ENCODE assay signal across 26 cellular contexts in the genomic region with DNA sequence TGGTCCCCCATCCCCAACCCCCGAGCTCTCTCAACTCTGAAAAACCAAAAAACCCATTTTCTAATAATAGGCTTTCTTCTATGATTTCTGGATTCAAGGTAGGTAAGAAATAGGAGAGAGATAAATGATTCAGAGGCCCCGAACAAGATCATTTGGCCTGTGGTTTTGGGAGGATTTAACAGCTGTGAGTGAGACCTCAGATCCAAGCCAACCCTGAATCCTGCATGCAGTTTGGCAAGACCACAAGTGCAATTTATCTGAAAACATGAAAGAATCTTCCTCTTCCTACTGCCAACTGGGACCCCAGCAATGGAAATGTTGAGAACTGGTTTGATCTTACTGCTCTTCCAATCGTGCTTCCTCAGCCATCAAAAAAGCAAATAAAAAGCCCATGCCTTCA.
A peak's percentile ranks its signal among the peaks of the same experiment; 100 is the strongest.
DNase-seq lines count a peak whose midpoint lies in the region; ATAC-seq and TF ChIP-seq lines count a peak whose summit lies in the region.
"Had no signal": no experiment of that assay in that cellular context is flagged by ENCODE, and none has a peak within 500 bp of the region (broad histone marks: within the 10 kb centered on the region; RNA-seq: fewer than 3 reads in every experiment).

No MANE protein-coding gene starts in this region.

- H3K79me2 ChIP-seq in GM23248 (ENCODE audit: insufficient read depth): no peaks in the 10 kb centered on the region
- H3K79me2 ChIP-seq in smooth muscle cell (ENCODE audit: low read depth): no peaks in the 10 kb centered on the region

- no peaks in the 10 kb centered on the region for H3K9me2 ChIP-seq in GM23248 (ENCODE audit: insufficient read depth)

- H3K36me3 ChIP-seq in GM23248 (ENCODE audit: low read depth) (no peaks in the 10 kb centered on the region), smooth muscle cell (ENCODE audit: low read depth) (no peaks in the 10 kb centered on the region)
- H3K36me3 ChIP-seq: BE2C, esophagus muscularis mucosa, lower lobe of right lung, ovary, sigmoid colon, transverse colon had no signal

- no peak overlapping the region for H3K27ac ChIP-seq in GM23248
- peak overlapping the region; percentile 68 for H3K27ac ChIP-seq in smooth muscle cell (ENCODE audit: low read depth)
- H3K27ac ChIP-seq: esophagus muscularis mucosa, KMS-11, lower lobe of right lung, sigmoid colon, transverse colon had no signal

- in situ Hi-C loops in GM23248 (cut with MboI): no loop called here

- CTCF ChIA-PET in WTC11 (lab: Charles Lee): interaction anchor here (0.8 kb wide), 1 partner anchor 11 kb away, joined by 3 read pairs; no protein-coding TSS in a partner anchor

- H3K27me3 ChIP-seq in GM23248 (replicated peaks; ENCODE audit: insufficient read depth) (no peaks in the 10 kb centered on the region), smooth muscle cell (ENCODE audit: low read depth) (no peaks in the 10 kb centered on the region)
- H3K27me3 ChIP-seq: BE2C, esophagus muscularis mucosa, ovary, sigmoid colon, transverse colon had no signal

- H3K4me2 ChIP-seq in GM23248 (ENCODE audit: unreplicated experiment) (no peak overlapping the region), smooth muscle cell (peak overlapping the region; percentile 77)
- H3K4me2 ChIP-seq: KMS-11 had no signal

- no peaks in the 10 kb centered on the region for H4K20me1 ChIP-seq in GM23248 (ENCODE audit: insufficient read depth)
- no peaks in the 10 kb centered on the region for H4K20me1 ChIP-seq in smooth muscle cell (ENCODE audit: low read depth)

- no peaks in the 10 kb centered on the region for H3K9me3 ChIP-seq in GM23248 (ENCODE audit: low read depth)
- no peaks in the 10 kb centered on the region for H3K9me3 ChIP-seq in smooth muscle cell (replicated peaks; ENCODE audit: low read depth)
- H3K9me3 ChIP-seq: BE2C, esophagus muscularis mucosa, lower lobe of right lung, ovary, sigmoid colon, transverse colon had no signal

- POLR2A ChIA-PET in WTC11 (lab: Charles Lee): no interaction called here

- no peak overlapping the region for H2AFZ ChIP-seq in GM23248
- no peak overlapping the region for H2AFZ ChIP-seq in smooth muscle cell (ENCODE audit: low read depth)

- TF ChIP-seq CTCF in WTC11 (IDR thresholded peaks at IDR 0.05) (no peak), fibroblast of villous mesenchyme (IDR thresholded peaks at IDR 0.05; ENCODE audit: insufficient read depth, low read depth, low read length) (no peak), smooth muscle cell (IDR thresholded peaks at IDR 0.05; ENCODE audit: borderline replicate concordance, insufficient read depth, poor library complexity, severe bottlenecking) (no peak)

- H3K9me3 Mint-ChIP-seq in WTC11: peaks cover 7% of the 10 kb centered on the region; the same call in 1 of the 2 replicates
- H3K9me3 Mint-ChIP-seq: stimulated activated naive CD8-positive, alpha-beta T cell treated with anti-CD3 and anti-CD28 coated beads, Interleukin-15, Interleukin-2, amounts not matched to agents 100 ng/mL and 50 ng/mL, for 24 hours had no signal

- H3K27me3 Mint-ChIP-seq in WTC11 (ENCODE audit: low read depth): no peaks in the 10 kb centered on the region; the same call in 1 of the 2 replicates
- H3K27me3 Mint-ChIP-seq: stimulated activated naive CD8-positive, alpha-beta T cell treated with anti-CD3 and anti-CD28 coated beads, Interleukin-15, Interleukin-2, amounts not matched to agents 100 ng/mL and 50 ng/mL, for 24 hours had no signal

- peaks cover 17% of the 10 kb centered on the region for H3K4me1 ChIP-seq in GM23248 (ENCODE audit: insufficient read depth)
- no peaks in the 10 kb centered on the region for H3K4me1 ChIP-seq in smooth muscle cell (ENCODE audit: low read depth)
- H3K4me1 ChIP-seq: esophagus muscularis mucosa, lower lobe of right lung, transverse colon had no signal

- DNase-seq in GM23248 (peak; percentile 41), WTC11 (ENCODE audit: low spot score) (no peak), fibroblast of villous mesenchyme (ENCODE audit: low read depth) (peak; percentile 50), smooth muscle cell (lab: John Stamatoyannopoulos, UW; ENCODE audit: unreplicated experiment) (no peak), RKO (ENCODE audit: low spot score) (no peak), NCI-H2171 (lab: John Stamatoyannopoulos, UW) (no peak)
- DNase-seq: activated CD8-positive, alpha-beta memory T cell treated with anti-CD3 and anti-CD28 coated beads, Interleukin-2, amount 50 U/mL, for 48 hours; activated effector memory CD4-positive, alpha-beta T cell treated with anti-CD3 and anti-CD28 coated beads, Interleukin-2, amount 50 U/mL, for 16 hours; amygdala; BE2C; Calu3; cerebellar nuclear complex; effector CD8-positive, alpha-beta T cell; lower lobe of right lung; NCI-H2107; NCI-H524 treated with DMSO at 0.1 percent for 48 hours; ovary; sigmoid colon; T-helper 1 cell; transverse colon had no signal

- 33 to 36% methylated on average over 3 of the region's 3 CpGs for WGBS in GM23248 (ENCODE audit: low coverage in 1 of 2, low lambda C conversion rate in 2 of 2, missing lambda C conversion rate in 2 of 2), 2 experiments
- 12% methylated on average over 3 of the region's 3 CpGs for WGBS in smooth muscle cell (ENCODE audit: low lambda C conversion rate)

- H3K36me3 Mint-ChIP-seq in WTC11: no peaks in the 10 kb centered on the region

- ATAC-seq in WTC11 (no peak), GM18511 (IDR thresholded peaks at IDR 0.05; ENCODE audit: unreplicated experiment) (no peak), GM21360 (IDR thresholded peaks at IDR 0.05; ENCODE audit: unreplicated experiment) (no peak)
- ATAC-seq: lower lobe of right lung, Right ventricle myocardium inferior had no signal

- H3K27ac Mint-ChIP-seq in WTC11: peak overlapping the region; percentile 26; the same call in 1 of the 2 replicates
- H3K27ac Mint-ChIP-seq: stimulated activated naive CD8-positive, alpha-beta T cell treated with anti-CD3 and anti-CD28 coated beads, Interleukin-15, Interleukin-2, amounts not matched to agents 100 ng/mL and 50 ng/mL, for 24 hours had no signal

- H3K4me3 ChIP-seq in GM23248 (no peak overlapping the region), fibroblast of villous mesenchyme (ENCODE audit: low read depth, low read length) (no peak overlapping the region), smooth muscle cell (no peak overlapping the region)
- H3K4me3 ChIP-seq: esophagus muscularis mucosa, lower lobe of right lung, ovary, sigmoid colon, transverse colon had no signal

- H3K4me3 Mint-ChIP-seq in WTC11: no peak overlapping the region
- H3K4me3 Mint-ChIP-seq: stimulated activated naive CD8-positive, alpha-beta T cell treated with anti-CD3 and anti-CD28 coated beads, Interleukin-15, Interleukin-2, amounts not matched to agents 100 ng/mL and 50 ng/mL, for 24 hours had no signal

- H3F3A ChIP-seq in GM23248 (ENCODE audit: insufficient read depth) (0 out of 2 replicates have a peak, but pooled peaks cover 12% of the 10 kb centered on the region), smooth muscle cell (ENCODE audit: low read depth) (peaks cover 50% of the 10 kb centered on the region)

- H3K9ac ChIP-seq in GM23248: no peak overlapping the region
- H3K9ac ChIP-seq in smooth muscle cell (ENCODE audit: low read depth): no peak overlapping the region
- H3K9ac ChIP-seq: KMS-11 had no signal

- H3K4me1 Mint-ChIP-seq in WTC11: peaks cover 62% of the 10 kb centered on the region

TF ChIP-seq in WTC11, 78 proteins besides CTCF, POLR2A, EP300 and RAD21 (continues in another document):
- TF ChIP-seq CBFB (CRISPR knock-in tag; IDR thresholded peaks at IDR 0.05; ENCODE audit: low read depth): no peak
- TF ChIP-seq, protein P1, sequence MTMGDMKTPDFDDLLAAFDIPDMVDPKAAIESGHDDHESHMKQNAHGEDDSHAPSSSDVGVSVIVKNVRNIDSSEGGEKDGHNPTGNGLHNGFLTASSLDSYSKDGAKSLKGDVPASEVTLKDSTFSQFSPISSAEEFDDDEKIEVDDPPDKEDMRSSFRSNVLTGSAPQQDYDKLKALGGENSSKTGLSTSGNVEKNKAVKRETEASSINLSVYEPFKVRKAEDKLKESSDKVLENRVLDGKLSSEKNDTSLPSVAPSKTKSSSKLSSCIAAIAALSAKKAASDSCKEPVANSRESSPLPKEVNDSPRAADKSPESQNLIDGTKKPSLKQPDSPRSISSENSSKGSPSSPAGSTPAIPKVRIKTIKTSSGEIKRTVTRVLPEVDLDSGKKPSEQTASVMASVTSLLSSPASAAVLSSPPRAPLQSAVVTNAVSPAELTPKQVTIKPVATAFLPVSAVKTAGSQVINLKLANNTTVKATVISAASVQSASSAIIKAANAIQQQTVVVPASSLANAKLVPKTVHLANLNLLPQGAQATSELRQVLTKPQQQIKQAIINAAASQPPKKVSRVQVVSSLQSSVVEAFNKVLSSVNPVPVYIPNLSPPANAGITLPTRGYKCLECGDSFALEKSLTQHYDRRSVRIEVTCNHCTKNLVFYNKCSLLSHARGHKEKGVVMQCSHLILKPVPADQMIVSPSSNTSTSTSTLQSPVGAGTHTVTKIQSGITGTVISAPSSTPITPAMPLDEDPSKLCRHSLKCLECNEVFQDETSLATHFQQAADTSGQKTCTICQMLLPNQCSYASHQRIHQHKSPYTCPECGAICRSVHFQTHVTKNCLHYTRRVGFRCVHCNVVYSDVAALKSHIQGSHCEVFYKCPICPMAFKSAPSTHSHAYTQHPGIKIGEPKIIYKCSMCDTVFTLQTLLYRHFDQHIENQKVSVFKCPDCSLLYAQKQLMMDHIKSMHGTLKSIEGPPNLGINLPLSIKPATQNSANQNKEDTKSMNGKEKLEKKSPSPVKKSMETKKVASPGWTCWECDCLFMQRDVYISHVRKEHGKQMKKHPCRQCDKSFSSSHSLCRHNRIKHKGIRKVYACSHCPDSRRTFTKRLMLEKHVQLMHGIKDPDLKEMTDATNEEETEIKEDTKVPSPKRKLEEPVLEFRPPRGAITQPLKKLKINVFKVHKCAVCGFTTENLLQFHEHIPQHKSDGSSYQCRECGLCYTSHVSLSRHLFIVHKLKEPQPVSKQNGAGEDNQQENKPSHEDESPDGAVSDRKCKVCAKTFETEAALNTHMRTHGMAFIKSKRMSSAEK (CRISPR knock-in tag; IDR thresholded peaks at IDR 0.05; ENCODE audit: borderline replicate concordance): no peak
- TF ChIP-seq, protein P2, sequence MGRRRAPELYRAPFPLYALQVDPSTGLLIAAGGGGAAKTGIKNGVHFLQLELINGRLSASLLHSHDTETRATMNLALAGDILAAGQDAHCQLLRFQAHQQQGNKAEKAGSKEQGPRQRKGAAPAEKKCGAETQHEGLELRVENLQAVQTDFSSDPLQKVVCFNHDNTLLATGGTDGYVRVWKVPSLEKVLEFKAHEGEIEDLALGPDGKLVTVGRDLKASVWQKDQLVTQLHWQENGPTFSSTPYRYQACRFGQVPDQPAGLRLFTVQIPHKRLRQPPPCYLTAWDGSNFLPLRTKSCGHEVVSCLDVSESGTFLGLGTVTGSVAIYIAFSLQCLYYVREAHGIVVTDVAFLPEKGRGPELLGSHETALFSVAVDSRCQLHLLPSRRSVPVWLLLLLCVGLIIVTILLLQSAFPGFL (CRISPR knock-in tag; IDR thresholded peaks at IDR 0.05; ENCODE audit: borderline replicate concordance): no peak

Comparison
In these comparisons a context has a peak if more than half of its experiments do, and no peak if none do; other contexts are left out.
1. DNase-seq: peak in GM23248 (single experiment) and fibroblast of villous mesenchyme (single experiment); none in WTC11 (single experiment), smooth muscle cell (single experiment), RKO (single experiment) and NCI-H2171 (single experiment).